Comparison of ENCODE assay signal across 1 cellular context in genomic region chr6:157982297-157982579, GRCh38.
A peak's percentile ranks its signal among the peaks of the same experiment; 100 is the strongest.
TF ChIP-seq lines count a peak whose summit lies in the region.

No MANE protein-coding gene starts in this region.

TF ChIP-seq in HepG2, 621 proteins besides CTCF, POLR2A, EP300 and RAD21 (continued from another document):
- TF ChIP-seq TERF1 (CRISPR knock-in tag; IDR thresholded peaks at IDR 0.05), result no peak
- no peak for TF ChIP-seq FOXA1 (IDR thresholded peaks at IDR 0.05)
- TF ChIP-seq FOXA1 (CRISPR knock-in tag; IDR thresholded peaks at IDR 0.05), result peak; percentile 87
- TF ChIP-seq GABPB1 (CRISPR knock-in tag; IDR thresholded peaks at IDR 0.05), result no peak
- TF ChIP-seq ZNF17 (CRISPR knock-in tag; IDR thresholded peaks at IDR 0.05), result no peak
- peak; percentile 24; the same call in 1 of the 2 replicates for TF ChIP-seq FOXA3 (CRISPR knock-in tag; IDR thresholded peaks at IDR 0.05)
- peak; percentile 19; the same call in 1 of the 2 replicates for TF ChIP-seq ZNF317 (CRISPR knock-in tag; IDR thresholded peaks at IDR 0.05)
- no peak for TF ChIP-seq ZNF331 (CRISPR knock-in tag; IDR thresholded peaks at IDR 0.05)
- no peak for TF ChIP-seq ZNF550 (CRISPR knock-in tag; IDR thresholded peaks at IDR 0.05; ENCODE audit: borderline replicate concordance)
- TF ChIP-seq THAP11 (CRISPR knock-in tag; IDR thresholded peaks at IDR 0.05), result no peak
- 0 out of 2 replicates have a peak, but pooled peaks have one; percentile 15 for TF ChIP-seq BHLHE40 (IDR thresholded peaks at IDR 0.05; ENCODE audit: low read length)
- TF ChIP-seq NCOA1 (CRISPR knock-in tag; IDR thresholded peaks at IDR 0.05), result 0 out of 2 replicates have a peak, but pooled peaks have one; percentile 36
- peak; percentile 2; the same call in 1 of the 2 replicates for TF ChIP-seq ZNF777 (CRISPR knock-in tag; IDR thresholded peaks at IDR 0.05)
- TF ChIP-seq TFAP4 (IDR thresholded peaks at IDR 0.05; ENCODE audit: borderline replicate concordance, low read depth), result peak; percentile 18; the same call in 1 of the 2 replicates
- TF ChIP-seq PAXIP1 (CRISPR knock-in tag; conservative IDR thresholded peaks at IDR 0.05), result 0 out of 2 replicates have a peak, but pooled peaks have one; percentile 2
- TF ChIP-seq LCORL (IDR thresholded peaks at IDR 0.05), result no peak
- TF ChIP-seq LCORL (CRISPR knock-in tag; IDR thresholded peaks at IDR 0.05), result peak; percentile 45; the same call in 1 of the 2 replicates
- TF ChIP-seq ZNF136 (CRISPR knock-in tag; IDR thresholded peaks at IDR 0.05; ENCODE audit: low read depth), result no peak
- TF ChIP-seq ZNF776 (CRISPR knock-in tag; IDR thresholded peaks at IDR 0.05), result no peak
- TF ChIP-seq ATF3 (CRISPR knock-in tag; IDR thresholded peaks at IDR 0.05), result no peak
- no peak for TF ChIP-seq ZNF12 (CRISPR knock-in tag; IDR thresholded peaks at IDR 0.05)
- no peak for TF ChIP-seq FLYWCH1 (CRISPR knock-in tag; IDR thresholded peaks at IDR 0.05)
- TF ChIP-seq SIX4 (CRISPR knock-in tag; IDR thresholded peaks at IDR 0.05), result no peak
- TF ChIP-seq EED (CRISPR knock-in tag; IDR thresholded peaks at IDR 0.05), result no peak
- 0 out of 2 replicates have a peak, but pooled peaks have one; percentile 30 for TF ChIP-seq ZBTB37 (CRISPR knock-in tag; IDR thresholded peaks at IDR 0.05)
- TF ChIP-seq ZUFSP (CRISPR knock-in tag; IDR thresholded peaks at IDR 0.05; ENCODE audit: borderline replicate concordance), result no peak
- TF ChIP-seq MEF2D (CRISPR knock-in tag; IDR thresholded peaks at IDR 0.05), result no peak
- TF ChIP-seq PATZ1 (CRISPR knock-in tag; IDR thresholded peaks at IDR 0.05), result no peak
- TF ChIP-seq SP2 (CRISPR knock-in tag; IDR thresholded peaks at IDR 0.05), result 0 out of 2 replicates have a peak, but pooled peaks have one; percentile 12
- TF ChIP-seq JUND (CRISPR knock-in tag; IDR thresholded peaks at IDR 0.05), result 0 out of 2 replicates have a peak, but pooled peaks have one; percentile 2
- TF ChIP-seq NFKB2 (CRISPR knock-in tag; IDR thresholded peaks at IDR 0.05; ENCODE audit: borderline replicate concordance), result 0 out of 2 replicates have a peak, but pooled peaks have one; percentile 12
- no peak for TF ChIP-seq ZMYM3 (CRISPR knock-in tag; IDR thresholded peaks at IDR 0.05)
- TF ChIP-seq RBFOX2 (IDR thresholded peaks at IDR 0.05; ENCODE audit: low read depth, low read length), result no peak
- TF ChIP-seq TCF7 (IDR thresholded peaks at IDR 0.05; ENCODE audit: low read depth), result no peak
- TF ChIP-seq SCMH1 (CRISPR knock-in tag; IDR thresholded peaks at IDR 0.05; ENCODE audit: borderline replicate concordance), result no peak
- no peak for TF ChIP-seq JUN (CRISPR knock-in tag; IDR thresholded peaks at IDR 0.05)
- TF ChIP-seq ZNF256 (CRISPR knock-in tag; conservative IDR thresholded peaks at IDR 0.05), result no peak
- TF ChIP-seq ZNF7 (CRISPR knock-in tag; IDR thresholded peaks at IDR 0.05), result no peak
- 0 out of 2 replicates have a peak, but pooled peaks have one; percentile 19 for TF ChIP-seq MYPOP (CRISPR knock-in tag; IDR thresholded peaks at IDR 0.05)
- no peak for TF ChIP-seq ZBTB20 (CRISPR knock-in tag; IDR thresholded peaks at IDR 0.05; ENCODE audit: borderline replicate concordance, low read depth)
- peak; percentile 70 for TF ChIP-seq ZNF18 (CRISPR knock-in tag; IDR thresholded peaks at IDR 0.05; ENCODE audit: insufficient replicate concordance)
- TF ChIP-seq KAT8 (CRISPR knock-in tag; IDR thresholded peaks at IDR 0.05), result 0 out of 2 replicates have a peak, but pooled peaks have one; percentile 0
- TF ChIP-seq THAP8 (CRISPR knock-in tag; IDR thresholded peaks at IDR 0.05; ENCODE audit: borderline replicate concordance), result 0 out of 2 replicates have a peak, but pooled peaks have one; percentile 56
- TF ChIP-seq YY1 (IDR thresholded peaks at IDR 0.05; ENCODE audit: insufficient read depth, insufficient replicate concordance, low read depth, low read length), result peak; percentile 26
- no peak for TF ChIP-seq GATAD2A (CRISPR knock-in tag; IDR thresholded peaks at IDR 0.05)
- TF ChIP-seq ZNF224 (CRISPR knock-in tag; IDR thresholded peaks at IDR 0.05), result peak; percentile 85; the same call in 1 of the 2 replicates
- TF ChIP-seq HNRNPLL (IDR thresholded peaks at IDR 0.05; ENCODE audit: low read depth, low read length, poor library complexity, severe bottlenecking), result peak; percentile 88
- 0 out of 2 replicates have a peak, but pooled peaks have one; percentile 38 for TF ChIP-seq ZNF30 (CRISPR knock-in tag; IDR thresholded peaks at IDR 0.05)
- TF ChIP-seq TBL1XR1 (IDR thresholded peaks at IDR 0.05; ENCODE audit: borderline replicate concordance, low read length, partially characterized antibody), result no peak
- no peak for TF ChIP-seq ZSCAN21 (CRISPR knock-in tag; IDR thresholded peaks at IDR 0.05; ENCODE audit: borderline replicate concordance)
- TF ChIP-seq ELF3 (CRISPR knock-in tag; IDR thresholded peaks at IDR 0.05), result 0 out of 2 replicates have a peak, but pooled peaks have one; percentile 0
- no peak for TF ChIP-seq CERS6 (CRISPR knock-in tag; IDR thresholded peaks at IDR 0.05)
- peak; percentile 95; the same call in 1 of the 2 replicates for TF ChIP-seq ZNF414 (CRISPR knock-in tag; IDR thresholded peaks at IDR 0.05)
- TF ChIP-seq MAF1 (CRISPR knock-in tag; IDR thresholded peaks at IDR 0.05; ENCODE audit: borderline replicate concordance), result 0 out of 2 replicates have a peak, but pooled peaks have one; percentile 11
